In the genomic region with DNA sequence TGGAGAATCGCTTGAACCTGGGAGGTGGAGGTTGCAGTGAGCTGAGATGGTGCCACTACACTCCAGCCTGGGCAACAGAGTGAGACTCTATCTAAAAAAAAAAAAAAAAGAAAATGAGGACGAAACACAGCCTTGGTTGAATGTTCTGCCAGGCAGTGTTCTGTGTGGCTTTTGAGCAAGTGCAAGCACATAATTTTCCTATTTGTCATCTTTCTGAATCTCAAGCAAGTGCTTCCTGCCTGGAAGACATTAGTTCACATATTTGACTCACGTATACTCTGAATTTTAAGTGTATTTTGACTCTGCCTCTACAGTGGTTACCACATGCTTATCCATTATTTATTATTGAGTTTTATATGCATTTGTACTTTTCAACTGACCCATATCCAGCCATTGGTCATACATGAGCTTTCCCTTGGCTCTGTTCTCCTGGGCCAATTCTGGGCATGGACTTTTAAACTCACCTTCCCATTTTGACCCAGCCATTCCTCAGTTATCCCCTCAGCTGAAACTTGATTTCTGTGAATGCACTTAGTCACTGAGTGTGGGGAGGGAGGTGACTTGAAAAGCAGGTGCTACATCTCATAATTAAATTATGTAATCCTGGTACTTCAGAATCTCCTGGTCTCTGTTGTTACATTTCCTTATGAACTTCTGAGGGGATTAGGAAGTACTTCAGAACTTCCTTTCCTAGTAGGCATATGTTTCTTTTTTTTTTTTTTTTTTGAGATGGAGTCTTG, we compare ENCODE assay signal across 32 cellular contexts. TPM values are rescaled to one million over a fixed set of nuclear protein-coding genes. Genes with fewer than 3 reads are reported as not detected.
DNase-seq lines count a peak whose midpoint lies in the region; FAIRE-seq and TF ChIP-seq lines count a peak whose summit lies in the region.
"Had no signal": no experiment of that assay in that cellular context is flagged by ENCODE, and none has a peak within 500 bp of the region (broad histone marks: within the 10 kb centered on the region; RNA-seq: fewer than 3 reads in every experiment).

No MANE protein-coding gene starts in this region.

- in situ Hi-C loops in astrocyte of the cerebellum (cut with HindIII; ENCODE audit: low sequenced_read_pairs): no loop called here

- H3K27me3 ChIP-seq in H7 (ENCODE audit: control insufficient read depth, insufficient read depth, low read length): no peaks in the 10 kb centered on the region
- H3K27me3 ChIP-seq: upper lobe of left lung had no signal

- peak; percentile 11 for DNase-seq in LHCN-M2 (ENCODE audit: low read depth)
- peak; percentile 20 for DNase-seq in astrocyte of the cerebellum (ENCODE audit: low read depth)
- DNase-seq in glomerular visceral epithelial cell (ENCODE audit: extremely low spot score): peak; percentile 20
- peak; percentile 20 for DNase-seq in urothelium cell line (ENCODE audit: low spot score)
- DNase-seq in activated CD4-positive, alpha-beta T cell treated with anti-CD3 and anti-CD28 coated beads for 4 hours: no peak
- DNase-seq in midbrain (lab: John Stamatoyannopoulos, UW): no peak
- no peak for DNase-seq in H7
- DNase-seq: activated CD4-positive, alpha-beta T cell treated with anti-CD3 and anti-CD28 coated beads for 1 hour; activated gamma-delta T cell treated with Interleukin-2 at 50 U/mL for 16 hours; activated T-cell treated with anti-CD3 and anti-CD28 coated beads, Interleukin-2, amount 50 U/mL, for 24 hours; effector CD8-positive, alpha-beta T cell; foreskin melanocyte; KBM-7; left colon; MM.1S; naive B cell; NCI-H1417 treated with DMSO at 0.1 percent for 48 hours; NCI-H2081 treated with DMSO at 0.1 percent for 48 hours; NCI-H345; RPMI8226; stimulated activated CD4-positive, alpha-beta T cell treated with anti-CD3 and anti-CD28 coated beads, Interleukin-4, amount 100 ng/mL, for 4 hours; substantia nigra; upper lobe of left lung had no signal

- no peaks in the 10 kb centered on the region for H3K36me3 ChIP-seq in H7 (replicated peaks; ENCODE audit: control insufficient read depth, insufficient read depth, low read length)
- H3K36me3 ChIP-seq: neutrophil, upper lobe of left lung had no signal

- FAIRE-seq in urothelium cell line (lab: Jason Lieb, UNC): no peak
- FAIRE-seq: colon, HTR-8/SVneo had no signal

- no peak for TF ChIP-seq CTCF in astrocyte of the cerebellum (IDR thresholded peaks at IDR 0.05; ENCODE audit: low read depth, low read length, missing control alignments)

- H3K4me3 ChIP-seq in astrocyte of the cerebellum (ENCODE audit: low read depth, low read length): no peak overlapping the region
- H3K4me3 ChIP-seq in H7 (ENCODE audit: insufficient read depth, low read depth, low read length): no peak overlapping the region
- H3K4me3 ChIP-seq: SK-N-MC, upper lobe of left lung had no signal

RNA-seq across cellular contexts. Expression of a gene that starts 8.1 kb away (rescaled TPM):
- total RNA-seq in LHCN-M2 (2014; rRNA removed): not detected in 2 replicates
- polyA plus RNA-seq in LHCN-M2 (2012): not detected
- not detected in 2 replicates for total RNA-seq in H7 (2014; rRNA removed; shearing (Covaris generic))
- total RNA-seq: epithelial cell of proximal tubule, G401, left colon, mesenteric fat pad, progenitor cell of endocrine pancreas, sciatic nerve, upper lobe of left lung had no signal

RNA-seq across cellular contexts. Expression of a gene that starts 27.0 kb away (rescaled TPM):
- not detected in 2 replicates for total RNA-seq in LHCN-M2 (2014; rRNA removed)
- polyA plus RNA-seq in LHCN-M2 (2012): not detected
- not detected in 2 replicates for total RNA-seq in H7 (2014; rRNA removed; shearing (Covaris generic))
- total RNA-seq: epithelial cell of proximal tubule, G401, left colon, mesenteric fat pad, progenitor cell of endocrine pancreas, sciatic nerve, upper lobe of left lung had no signal

RNA-seq across cellular contexts. Expression of a gene that starts 46.8 kb away (rescaled TPM):
- not detected in 2 replicates for total RNA-seq in LHCN-M2 (2014; rRNA removed)
- polyA plus RNA-seq in LHCN-M2 (2012): not detected
- not detected in 2 replicates for total RNA-seq in H7 (2014; rRNA removed; shearing (Covaris generic))
- total RNA-seq: epithelial cell of proximal tubule, G401, left colon, mesenteric fat pad, progenitor cell of endocrine pancreas, sciatic nerve, upper lobe of left lung had no signal

RNA-seq across cellular contexts. Expression of a gene that starts 47.0 kb away (rescaled TPM):
- total RNA-seq in LHCN-M2 (2014; rRNA removed): 0.06 TPM in 1 of 2 replicates, not detected in the other
- polyA plus RNA-seq in LHCN-M2 (2012): not detected
- total RNA-seq in H7 (2014; rRNA removed; shearing (Covaris generic)): not detected in 2 replicates
- total RNA-seq: epithelial cell of proximal tubule, G401, left colon, mesenteric fat pad, progenitor cell of endocrine pancreas, sciatic nerve, upper lobe of left lung had no signal

Comparison
In these comparisons a context has a peak if more than half of its experiments do, and no peak if none do; other contexts are left out.
1. DNase-seq: peak in LHCN-M2 (single experiment), astrocyte of the cerebellum (single experiment), glomerular visceral epithelial cell (single experiment) and urothelium cell line (single experiment); none in activated CD4-positive, alpha-beta T cell treated with anti-CD3 and anti-CD28 coated beads for 4 hours (0 of 2), midbrain (single experiment) and H7 (single experiment).